In genomic region chr19:55484571-55485438, GRCh38 we compare ENCODE assay signal across 1 cellular context.
TF ChIP-seq lines count a peak whose summit lies in the region.

NAT14 (plus strand) TSS chr19:55485188; CDS start chr19:55485709, 521 bp downstream.

TF ChIP-seq in HepG2, 621 proteins besides CTCF, POLR2A, EP300 and RAD21 (continued from another document and continues in another):
- TF ChIP-seq ZNF232 (CRISPR knock-in tag; IDR thresholded peaks at IDR 0.05; ENCODE audit: borderline replicate concordance), result no peak
- no peak for TF ChIP-seq ZBTB42 (CRISPR knock-in tag; IDR thresholded peaks at IDR 0.05)
- TF ChIP-seq NR3C1 (CRISPR knock-in tag; IDR thresholded peaks at IDR 0.05), result no peak
- 0 out of 2 replicates have a peak, but pooled peaks have one; percentile 47 for TF ChIP-seq ZSCAN29 (CRISPR knock-in tag; conservative IDR thresholded peaks at IDR 0.05)
- TF ChIP-seq TCF7 (IDR thresholded peaks at IDR 0.05; ENCODE audit: low read depth), result no peak
- peak; percentile 92 for TF ChIP-seq AGO1 (IDR thresholded peaks at IDR 0.05; ENCODE audit: low read depth, low read length, poor library complexity, severe bottlenecking)
- TF ChIP-seq NFE2L1 (CRISPR knock-in tag; IDR thresholded peaks at IDR 0.05; ENCODE audit: borderline replicate concordance), result no peak
- no peak for TF ChIP-seq E2F1 (CRISPR knock-in tag; IDR thresholded peaks at IDR 0.05)
- TF ChIP-seq ZNF18 (CRISPR knock-in tag; IDR thresholded peaks at IDR 0.05; ENCODE audit: insufficient replicate concordance), result no peak
- TF ChIP-seq ZNF761 (CRISPR knock-in tag; conservative IDR thresholded peaks at IDR 0.05), result peak; percentile 67; the same call in 1 of the 2 replicates
- TF ChIP-seq UBTF (CRISPR knock-in tag; IDR thresholded peaks at IDR 0.05), result 0 out of 2 replicates have a peak, but pooled peaks have one; percentile 23
- TF ChIP-seq RFX5 (IDR thresholded peaks at IDR 0.05; ENCODE audit: low read depth, low read length), result 0 out of 2 replicates have a peak, but pooled peaks have one; percentile 39
- no peak for TF ChIP-seq MAFF (IDR thresholded peaks at IDR 0.05; ENCODE audit: low read depth, low read length)
- TF ChIP-seq HMGXB4 (CRISPR knock-in tag; IDR thresholded peaks at IDR 0.05; ENCODE audit: borderline replicate concordance in 1 of 2, low read depth in 1 of 2), result peak in 1 of 2 experiments; percentile 71; a peak in 1 of 4 replicates
- no peak for TF ChIP-seq RERE (CRISPR knock-in tag; IDR thresholded peaks at IDR 0.05; ENCODE audit: low read depth)
- no peak for TF ChIP-seq SNAPC5 (CRISPR knock-in tag; IDR thresholded peaks at IDR 0.05; ENCODE audit: borderline replicate concordance)
- TF ChIP-seq ZMAT3 (CRISPR knock-in tag; conservative IDR thresholded peaks at IDR 0.05), result no peak; the same call in 1 of the 2 replicates
- no peak for TF ChIP-seq ZBTB26 (CRISPR knock-in tag; IDR thresholded peaks at IDR 0.05; ENCODE audit: borderline replicate concordance)
- TF ChIP-seq ZNF781 (CRISPR knock-in tag; IDR thresholded peaks at IDR 0.05; ENCODE audit: borderline replicate concordance, not compliant biosample characterization), result no peak
- TF ChIP-seq ZNF670 (CRISPR knock-in tag; IDR thresholded peaks at IDR 0.05; ENCODE audit: borderline replicate concordance), result no peak
- TF ChIP-seq KLF15 (CRISPR knock-in tag; IDR thresholded peaks at IDR 0.05; ENCODE audit: borderline replicate concordance), result no peak
- TF ChIP-seq IRF1 (CRISPR knock-in tag; IDR thresholded peaks at IDR 0.05; ENCODE audit: low read depth), result no peak
- no peak for TF ChIP-seq TP53 (CRISPR knock-in tag; conservative IDR thresholded peaks at IDR 0.05)
- TF ChIP-seq ZBTB25 (CRISPR knock-in tag; IDR thresholded peaks at IDR 0.05), result no peak
- TF ChIP-seq TEAD2 (CRISPR knock-in tag; IDR thresholded peaks at IDR 0.05), result no peak
- TF ChIP-seq CREM (IDR thresholded peaks at IDR 0.05), result peak; percentile 86
- TF ChIP-seq CREM (CRISPR knock-in tag; IDR thresholded peaks at IDR 0.05), result peak; percentile 62; the same call in 1 of the 2 replicates
- peak; percentile 81 for TF ChIP-seq RFX1 (IDR thresholded peaks at IDR 0.05)
- TF ChIP-seq ARID5B (CRISPR knock-in tag; IDR thresholded peaks at IDR 0.05), result no peak; the same call in 1 of the 2 replicates
- no peak for TF ChIP-seq RORA (CRISPR knock-in tag; IDR thresholded peaks at IDR 0.05)
- TF ChIP-seq ZNF343 (CRISPR knock-in tag; IDR thresholded peaks at IDR 0.05), result 0 out of 2 replicates have a peak, but pooled peaks have one; percentile 52
